Comparison of ENCODE assay signal across 8 cellular contexts in genomic region chr2:153478289-153479261, GRCh38. TPM values are rescaled to one million over a fixed set of nuclear protein-coding genes. Genes with fewer than 3 reads are reported as not detected.
DNase-seq lines count a peak whose midpoint lies in the region; ATAC-seq lines count a peak whose summit lies in the region.

RPRM (minus strand) TSS chr2:153478762; CDS start chr2:153478565, 197 bp downstream.

- no peak within 1 kb of the TSS for H3K4ac ChIP-seq in mesenchymal stem cell (ENCODE audit: low read depth in 1 of 2, low read length in 2 of 2)

- H3K4me1 ChIP-seq in effector memory CD4-positive, alpha-beta T cell (ENCODE audit: control insufficient read depth, insufficient read depth, low read length, poor library complexity, severe bottlenecking) = peaks cover 20% of the 10 kb centered on the region
- H3K4me1 ChIP-seq in mesenchymal stem cell (ENCODE audit: control insufficient read depth, insufficient read depth, low read depth, low read length) = peaks cover 21% of the 10 kb centered on the region

- H2BK120ac ChIP-seq in mesenchymal stem cell (ENCODE audit: low read depth, low read length) = no peak within 1 kb of the TSS

- peak; percentile 60 for ATAC-seq in GM18508 (IDR thresholded peaks at IDR 0.05; ENCODE audit: insufficient read depth, unreplicated experiment)
- peak; percentile 77 for ATAC-seq in HG03025 (IDR thresholded peaks at IDR 0.05; ENCODE audit: low FRiP score, unreplicated experiment)

- no peak within 1 kb of the TSS for H2BK5ac ChIP-seq in mesenchymal stem cell (ENCODE audit: low read depth, low read length, poor library complexity, severe bottlenecking)

- peak; percentile 32 for DNase-seq in A172 (ENCODE audit: low spot score)
- peak; percentile 91 for DNase-seq in NCI-H2171 treated with DMSO at 0.1 percent for 48 hours (lab: John Stamatoyannopoulos, UW)
- DNase-seq in activated CD4-positive, alpha-beta T cell treated with anti-CD3 and anti-CD28 coated beads, Interleukin-2, amount 50 U/mL, for 48 hours = peak; percentile 46 to 63
- peak; percentile 9 to 12 (median 11) for DNase-seq in effector memory CD4-positive, alpha-beta T cell
- DNase-seq in mesenchymal stem cell = peak; percentile 66
- DNase-seq in stimulated activated CD8-positive, alpha-beta memory T cell treated with anti-CD3 and anti-CD28 coated beads, Interleukin-12 subunit alpha, Interleukin-12 subunit beta, amount 100 ng/mL, for 1 hour (ENCODE audit: low read depth) = peak; percentile 30

- no peak within 1 kb of the TSS for H2AK5ac ChIP-seq in mesenchymal stem cell (ENCODE audit: low read length, severe bottlenecking)

- H3K14ac ChIP-seq in mesenchymal stem cell (ENCODE audit: low read length in 2 of 2) = peak within 1 kb of the TSS in 1 of 2 experiments; percentile 71

- no peak within 1 kb of the TSS for H2BK12ac ChIP-seq in mesenchymal stem cell (ENCODE audit: low read length in 2 of 2)

- H4K8ac ChIP-seq in mesenchymal stem cell (ENCODE audit: low read length) = no peak within 1 kb of the TSS

- H4K91ac ChIP-seq in mesenchymal stem cell (ENCODE audit: low read length) = no peak within 1 kb of the TSS

- H3K4me3 ChIP-seq in effector memory CD4-positive, alpha-beta T cell (ENCODE audit: insufficient read depth, low read depth, low read length, poor library complexity, severe bottlenecking) = peak within 1 kb of the TSS; percentile 41
- peak within 1 kb of the TSS; percentile 49 to 75 for H3K4me3 ChIP-seq in mesenchymal stem cell (ENCODE audit: insufficient read depth in 1 of 2, low read depth in 1 of 2, low read length in 2 of 2)

- no peaks in the 10 kb centered on the region for H3K79me1 ChIP-seq in mesenchymal stem cell (replicated peaks; ENCODE audit: low read length, poor library complexity, severe bottlenecking)

- peak within 1 kb of the TSS in 1 of 2 experiments; percentile 72 for H3K23ac ChIP-seq in mesenchymal stem cell (ENCODE audit: low read length in 2 of 2)

- H3K9ac ChIP-seq in mesenchymal stem cell (ENCODE audit: low read length) = peak within 1 kb of the TSS; percentile 28

- no peaks in the 10 kb centered on the region for H3K36me3 ChIP-seq in effector memory CD4-positive, alpha-beta T cell (ENCODE audit: control insufficient read depth, insufficient read depth, low read length)
- peaks cover 0 to 5% of the 10 kb centered on the region in 2 experiments for H3K36me3 ChIP-seq in mesenchymal stem cell (ENCODE audit: control insufficient read depth in 1 of 2, insufficient read depth in 2 of 2, low read depth in 1 of 2, low read length in 2 of 2)

- no peak within 1 kb of the TSS for H2BK15ac ChIP-seq in mesenchymal stem cell (ENCODE audit: low read depth, poor library complexity, severe bottlenecking)

- peak within 1 kb of the TSS; percentile 77 for H2AFZ ChIP-seq in mesenchymal stem cell (ENCODE audit: low read depth, low read length)

- H3K18ac ChIP-seq in mesenchymal stem cell (ENCODE audit: low read depth in 1 of 2, low read length in 2 of 2) = no peak within 1 kb of the TSS

- H3K4me2 ChIP-seq in mesenchymal stem cell (ENCODE audit: low read length, poor library complexity, severe bottlenecking) = peak within 1 kb of the TSS; percentile 100

- H3K9me3 ChIP-seq in effector memory CD4-positive, alpha-beta T cell (ENCODE audit: control insufficient read depth, low read length) = no peaks in the 10 kb centered on the region
- no peaks in the 10 kb centered on the region for H3K9me3 ChIP-seq in mesenchymal stem cell (ENCODE audit: control insufficient read depth, low read length)

- WGBS in mesenchymal stem cell = 2% methylated on average over 74 of the region's 93 CpGs

- H3K27me3 ChIP-seq in effector memory CD4-positive, alpha-beta T cell (replicated peaks; ENCODE audit: control insufficient read depth, insufficient read depth, low read length, poor library complexity, severe bottlenecking) = peaks cover 15% of the 10 kb centered on the region
- peaks cover 49 to 55% of the 10 kb centered on the region in 2 experiments for H3K27me3 ChIP-seq in mesenchymal stem cell (ENCODE audit: control insufficient read depth in 1 of 2, insufficient read depth in 1 of 2, low read length in 2 of 2)

- no peak within 1 kb of the TSS for H3K27ac ChIP-seq in effector memory CD4-positive, alpha-beta T cell (ENCODE audit: insufficient read depth, low read length, poor library complexity, severe bottlenecking)
- no peak within 1 kb of the TSS for H3K27ac ChIP-seq in mesenchymal stem cell (ENCODE audit: low read length, poor library complexity, severe bottlenecking)

RNA-seq across cellular contexts. Expression of gene RPRM, which starts in this region (rescaled TPM):
- not detected in 2 replicates for total RNA-seq in A172 (2014; rRNA removed; shearing (Covaris generic))
- polyA plus RNA-seq in mesenchymal stem cell (2013, experiment 1 of 2) = not detected
- polyA plus RNA-seq in mesenchymal stem cell (2013, experiment 2 of 2) = not detected

Comparison
In these comparisons a context has a peak if more than half of its experiments do, and no peak if none do; other contexts are left out.
1. Peak in DNase-seq in A172; RNA of the gene not detected or under 1 TPM.
2. DNase-seq: peak in every context shown above with its lines; median percentile 91 in NCI-H2171 treated with DMSO at 0.1 percent for 48 hours; 66 in mesenchymal stem cell; 54 in activated CD4-positive, alpha-beta T cell treated with anti-CD3 and anti-CD28 coated beads, Interleukin-2, amount 50 U/mL, for 48 hours; 32 in A172; 30 in stimulated activated CD8-positive, alpha-beta memory T cell treated with anti-CD3 and anti-CD28 coated beads, Interleukin-12 subunit alpha, Interleukin-12 subunit beta, amount 100 ng/mL, for 1 hour; 11 in effector memory CD4-positive, alpha-beta T cell.